In the genomic region with DNA sequence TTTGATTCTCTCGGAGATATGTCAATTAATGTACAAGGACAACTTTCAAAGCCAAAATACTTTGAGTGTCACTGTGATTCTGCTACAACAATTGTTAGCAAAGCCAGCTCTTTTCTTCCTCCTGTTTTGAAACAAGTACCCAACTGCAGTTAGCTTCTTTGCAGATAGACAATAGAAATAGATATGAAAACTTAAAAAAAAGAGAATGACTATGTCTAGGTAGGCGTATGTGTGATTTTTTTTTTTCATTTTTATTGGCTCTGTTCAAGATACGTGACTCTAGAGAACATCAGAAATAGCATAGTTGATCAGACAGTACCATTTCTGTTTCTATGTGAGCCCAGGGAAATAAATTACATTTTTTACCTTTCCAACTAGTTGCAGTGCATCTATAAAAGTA, we compare ENCODE assay signal across 20 cellular contexts.
"Had no signal": no experiment of that assay in that cellular context is flagged by ENCODE, and none has a peak within 500 bp of the region (broad histone marks: within the 10 kb centered on the region; RNA-seq: fewer than 3 reads in every experiment).

No MANE protein-coding gene starts in this region.

- DNase-seq: stimulated activated CD4-positive, alpha-beta T cell treated with anti-CD3 and anti-CD28 coated beads, Interleukin-2, amount 100 ng/mL, for 48 hours; stimulated activated CD4-positive, alpha-beta T cell treated with anti-CD3 and anti-CD28 coated beads, Interleukin-4, amount 100 ng/mL, for 1 hour; stimulated activated CD4-positive, alpha-beta T cell treated with anti-CD3 and anti-CD28 coated beads, Interleukin-4, amount 100 ng/mL, for 24 hours; stimulated activated CD4-positive, alpha-beta T cell treated with anti-CD3 and anti-CD28 coated beads, Interleukin-4, amount 100 ng/mL, for 4 hours; stimulated activated CD8-positive, alpha-beta memory T cell treated with anti-CD3 and anti-CD28 coated beads, Interleukin-4, amount 100 ng/mL, for 48 hours; stimulated activated naive B cell treated with anti-CD40 and anti-IgM and Interleukin-4, amounts not matched to agents 10 μg/mL and 1 μg/mL and 100 μg/mL, for 72 hours; stimulated activated naive CD4-positive, alpha-beta T cell; stimulated activated naive CD4-positive, alpha-beta T cell treated with Interleukin-2 at 50 U/mL for 16 hours; stimulated activated naive CD8-positive, alpha-beta T cell treated with anti-CD3 and anti-CD28 coated beads, Interleukin-15, amount 100 ng/mL, for 72 hours; stimulated activated naive CD8-positive, alpha-beta T cell treated with anti-CD3 and anti-CD28 coated beads, Interleukin-15, Interleukin-2, amounts not matched to agents 100 U/mL and 50 U/mL, for 24 hours; stomach; substantia nigra; testis; thyroid gland; tibial artery; transverse colon; trophoblast cell; upper lobe of left lung; upper lobe of right lung; uterus had no signal
